ENCODE assay signal across 24 cellular contexts in genomic region chr1:92842082-92843045, GRCh38. TPM values are rescaled to one million over a fixed set of nuclear protein-coding genes. Genes with fewer than 3 reads are reported as not detected.
A peak's percentile ranks its signal among the peaks of the same experiment; 100 is the strongest.
DNase-seq lines count a peak whose midpoint lies in the region; ATAC-seq, FAIRE-seq and TF ChIP-seq lines count a peak whose summit lies in the region.
"Had no signal": no experiment of that assay in that cellular context is flagged by ENCODE, and none has a peak within 500 bp of the region (broad histone marks: within the 10 kb centered on the region; RNA-seq: fewer than 3 reads in every experiment).

No MANE protein-coding gene starts in this region.

- H3K9me3 Mint-ChIP-seq in activated T-cell treated with anti-CD3 and anti-CD28 coated beads, Interleukin-2, amount 50 U/mL, for 72 hours = no peaks in the 10 kb centered on the region
- H3K9me3 Mint-ChIP-seq in memory B cell (no peaks in the 10 kb centered on the region), type B pancreatic cell (no peaks in the 10 kb centered on the region)
- H3K9me3 Mint-ChIP-seq: nephron had no signal

- peaks cover 70% of the 10 kb centered on the region for H3K36me3 ChIP-seq in SK-N-MC (ENCODE audit: insufficient read depth, low read length)

- TF ChIP-seq CTCF in type B pancreatic cell (conservative IDR thresholded peaks at IDR 0.05) = no peak

- H3K36me3 Mint-ChIP-seq in activated T-cell treated with anti-CD3 and anti-CD28 coated beads, Interleukin-2, amount 50 U/mL, for 72 hours (ENCODE audit: insufficient read depth in 2 of 2) = peaks cover 17 to 49% of the 10 kb centered on the region in 2 donors
- peaks cover 38% of the 10 kb centered on the region for H3K36me3 Mint-ChIP-seq in memory B cell
- H3K36me3 Mint-ChIP-seq in type B pancreatic cell = peaks cover 50% of the 10 kb centered on the region

- H3K4me3 ChIP-seq in SK-N-MC = no peak overlapping the region
- H3K4me3 ChIP-seq: dorsolateral prefrontal cortex had no signal

- peak overlapping the region; percentile 28; the same call in 1 of the 2 replicates for H3K27ac ChIP-seq in SK-N-MC

- H3K9me3 ChIP-seq in SK-N-MC (ENCODE audit: low read depth, low read length) = no peaks in the 10 kb centered on the region

- ATAC-seq in activated T-cell treated with anti-CD3 and anti-CD28 coated beads, Interleukin-2, amount 50 U/mL, for 72 hours (replicated peaks in 1 of 2) = no peak
- ATAC-seq in memory B cell (ENCODE audit: low read depth) (no peak), GM18519 (IDR thresholded peaks at IDR 0.05; ENCODE audit: low FRiP score, unreplicated experiment) (no peak)
- ATAC-seq: Right ventricle myocardium inferior had no signal

- peak overlapping the region; percentile 70 for H3K27ac Mint-ChIP-seq in activated T-cell treated with anti-CD3 and anti-CD28 coated beads, Interleukin-2, amount 50 U/mL, for 72 hours
- H3K27ac Mint-ChIP-seq in memory B cell (peak overlapping the region; percentile 73), type B pancreatic cell (no peak overlapping the region)
- H3K27ac Mint-ChIP-seq: nephron had no signal

- no peaks in the 10 kb centered on the region for H3K27me3 Mint-ChIP-seq in activated T-cell treated with anti-CD3 and anti-CD28 coated beads, Interleukin-2, amount 50 U/mL, for 72 hours (ENCODE audit: low read depth)
- no peaks in the 10 kb centered on the region for H3K27me3 Mint-ChIP-seq in memory B cell
- no peaks in the 10 kb centered on the region for H3K27me3 Mint-ChIP-seq in type B pancreatic cell

- H3K4me3 Mint-ChIP-seq in activated T-cell treated with anti-CD3 and anti-CD28 coated beads, Interleukin-2, amount 50 U/mL, for 72 hours = no peak overlapping the region
- H3K4me3 Mint-ChIP-seq in memory B cell = no peak overlapping the region
- H3K4me3 Mint-ChIP-seq in type B pancreatic cell = no peak overlapping the region
- H3K4me3 Mint-ChIP-seq: nephron had no signal

- H3K4me1 Mint-ChIP-seq in activated T-cell treated with anti-CD3 and anti-CD28 coated beads, Interleukin-2, amount 50 U/mL, for 72 hours (ENCODE audit: low read depth) = peaks cover 31% of the 10 kb centered on the region
- peaks cover 14% of the 10 kb centered on the region for H3K4me1 Mint-ChIP-seq in memory B cell
- H3K4me1 Mint-ChIP-seq in type B pancreatic cell (ENCODE audit: unreplicated experiment) = no peaks in the 10 kb centered on the region

- peak; percentile 44 for FAIRE-seq in G401.6 (lab: Jason Lieb, UNC)
- FAIRE-seq: GM12891, HTR-8/SVneo, urothelium cell line had no signal

- H3K9ac ChIP-seq in SK-N-MC (ENCODE audit: insufficient read length) = no peak overlapping the region

- DNase-seq in activated T-cell treated with anti-CD3 and anti-CD28 coated beads, Interleukin-2, amount 50 U/mL, for 72 hours = no peak
- no peak for DNase-seq in activated T-cell treated with anti-CD3 and anti-CD28 coated beads for 4 hours
- no peak for DNase-seq in SK-N-MC (ENCODE audit: low read depth, low spot score)
- DNase-seq in memory B cell (ENCODE audit: low spot score in 2 of 2) = no peak
- no peak for DNase-seq in OCI-M2 (lab: John Stamatoyannopoulos, UW; ENCODE audit: unreplicated experiment)
- DNase-seq in type B pancreatic cell (ENCODE audit: extremely low spot score, unreplicated experiment) = no peak
- DNase-seq: activated CD4-positive, CD25-positive, alpha-beta regulatory T cell treated with anti-CD3 and anti-CD28 coated beads, Interleukin-2, amount 50 U/mL, for 72 hours; activated gamma-delta T cell treated with Interleukin-2 at 50 U/mL for 16 hours; aorta; central memory CD4-positive, alpha-beta T cell; DMS79; dorsolateral prefrontal cortex; midbrain; NCI-H1092; NCI-H187 treated with DMSO at 0.1 percent for 48 hours; NCI-H345; NCI-H774 had no signal

RNA-seq across cellular contexts. Expression of gene RPL5, which starts 10.5 kb away (rescaled TPM):
- 1,000 to 10,000 TPM; 1,534 to 1,619 TPM for total RNA-seq in activated T-cell treated with anti-CD3 and anti-CD28 coated beads, Interleukin-2, amount 50 U/mL, for 72 hours
- total RNA-seq in type B pancreatic cell (ENCODE audit: low replicate concordance) = 1,339 and 1,496 TPM in 2 replicates

RNA-seq across cellular contexts. Expression of gene EVI5, which starts 57.5 kb away (rescaled TPM):
- 10 to 100 TPM; 30.8 to 40.1 TPM for total RNA-seq in activated T-cell treated with anti-CD3 and anti-CD28 coated beads, Interleukin-2, amount 50 U/mL, for 72 hours
- 23.6 and 29.6 TPM in 2 replicates for total RNA-seq in type B pancreatic cell (ENCODE audit: low replicate concordance)
